ENCODE assay signal across 9 cellular contexts in the genomic region with DNA sequence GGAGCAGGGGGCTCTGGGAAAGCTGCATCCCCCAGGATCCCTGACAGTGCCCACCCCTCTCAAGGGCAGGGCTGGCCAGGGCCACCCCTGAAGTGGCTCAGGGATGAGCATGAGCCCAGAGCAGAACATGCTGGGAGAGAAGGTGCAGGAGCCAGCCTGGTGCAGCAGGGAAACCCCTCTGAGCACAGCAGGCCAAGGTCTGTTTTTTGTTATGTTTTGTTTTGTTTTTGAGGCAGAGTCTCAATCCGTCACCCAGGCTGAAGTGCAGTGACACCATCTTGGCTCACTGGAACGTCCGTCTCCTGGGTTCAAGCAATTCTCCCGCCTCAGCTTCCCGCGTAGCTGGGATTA. TPM values are rescaled to one million over a fixed set of nuclear protein-coding genes. Genes with fewer than 3 reads are reported as not detected.
DNase-seq lines count a peak whose midpoint lies in the region; ATAC-seq, FAIRE-seq and TF ChIP-seq lines count a peak whose summit lies in the region.
"Had no signal": no experiment of that assay in that cellular context is flagged by ENCODE, and none has a peak within 500 bp of the region (broad histone marks: within the 10 kb centered on the region; RNA-seq: fewer than 3 reads in every experiment).

No MANE protein-coding gene starts in this region.

- H3K4me3 ChIP-seq in SJCRH30 (peak overlapping the region; percentile 65), esophagus muscularis mucosa (peak overlapping the region; percentile 84 to 98 (median 94)), skeletal muscle tissue (ENCODE audit: low read length in 3 of 3) (peak overlapping the region; percentile 62 to 78 (median 78))

- no peaks in the 10 kb centered on the region for H3K27me3 ChIP-seq in SJCRH30
- peaks cover 0 to 23% (median 5%) of the 10 kb centered on the region in 4 donors for H3K27me3 ChIP-seq in esophagus muscularis mucosa
- peaks cover 10 to 14% (median 10%) of the 10 kb centered on the region in 3 donors for H3K27me3 ChIP-seq in skeletal muscle tissue (ENCODE audit: control insufficient read depth in 3 of 3, insufficient read depth in 3 of 3, low read length in 3 of 3)

- no peak for TF ChIP-seq CTCF in esophagus muscularis mucosa (IDR thresholded peaks at IDR 0.05)

- 84% methylated on average over 6 of the region's 6 CpGs for WGBS in esophagus muscularis mucosa

- intact Hi-C loops in esophagus muscularis mucosa (cut with DNase I): loop anchor here (10.0 kb wide), 1 partner anchor 231 kb away; the partner anchor contains the start of gene TUBGCP6

- peak overlapping the region; percentile 65 to 79 (median 73) for H3K9ac ChIP-seq in skeletal muscle tissue (ENCODE audit: low read depth in 1 of 3, low read length in 3 of 3)

- no peak overlapping the region for H3K27ac ChIP-seq in SJCRH30
- H3K27ac ChIP-seq in esophagus muscularis mucosa (replicated peaks in 1 of 4): peak overlapping the region; percentile 80 to 90 (median 88)
- no peak overlapping the region for H3K27ac ChIP-seq in skeletal muscle tissue (ENCODE audit: low read depth, low read length)

- TF ChIP-seq POLR2A in GM12891 (IDR thresholded peaks at IDR 0.05; ENCODE audit: low read depth, low read length) (no peak), esophagus muscularis mucosa (IDR thresholded peaks at IDR 0.05; ENCODE audit: low read depth) (no peak)

- ATAC-seq in GM19463 (IDR thresholded peaks at IDR 0.05; ENCODE audit: unreplicated experiment): no peak
- ATAC-seq in GM18858 (IDR thresholded peaks at IDR 0.05; ENCODE audit: unreplicated experiment): no peak

- H3K9me3 ChIP-seq in SJCRH30 (replicated peaks): no peaks in the 10 kb centered on the region
- no peaks in the 10 kb centered on the region for H3K9me3 ChIP-seq in esophagus muscularis mucosa
- H3K9me3 ChIP-seq in skeletal muscle tissue (ENCODE audit: control insufficient read depth in 3 of 3, low read length in 3 of 3): no peaks in the 10 kb centered on the region

- H3K4me1 ChIP-seq in SJCRH30 (peaks cover 25% of the 10 kb centered on the region), esophagus muscularis mucosa (peaks cover 37 to 46% (median 42%) of the 10 kb centered on the region in 4 donors), skeletal muscle tissue (ENCODE audit: control insufficient read depth in 3 of 3, insufficient read depth in 3 of 3, low read length in 3 of 3) (peaks cover 37 to 41% (median 40%) of the 10 kb centered on the region in 3 donors)

- no peak for TF ChIP-seq EP300 in esophagus muscularis mucosa (IDR thresholded peaks at IDR 0.05)

- no peak for DNase-seq in GM12891 (ENCODE audit: insufficient read length, low spot score)
- DNase-seq in SJCRH30: no peak
- no peak for DNase-seq in esophagus muscularis mucosa (ENCODE audit: extremely low spot score)
- DNase-seq in medulla oblongata (ENCODE audit: extremely low spot score): no peak
- DNase-seq in OCI-M1 (lab: John Stamatoyannopoulos, UW): no peak

- peaks cover 4% of the 10 kb centered on the region; the same call in 1 of the 2 replicates for H3K36me3 ChIP-seq in SJCRH30
- no peaks in the 10 kb centered on the region for H3K36me3 ChIP-seq in esophagus muscularis mucosa
- no peaks in the 10 kb centered on the region for H3K36me3 ChIP-seq in skeletal muscle tissue (ENCODE audit: control insufficient read depth in 3 of 3, insufficient read depth in 3 of 3, low read length in 3 of 3)

- FAIRE-seq in GM12891 (lab: Jason Lieb, UNC): peak; percentile 20
- FAIRE-seq: frontal cortex had no signal

TF ChIP-seq in GM12891, 5 proteins besides CTCF, POLR2A, EP300 and RAD21:
- TF ChIP-seq SPI1 (IDR thresholded peaks at IDR 0.05; ENCODE audit: low read depth, low read length) (no peak), POLR2AphosphoS5 (IDR thresholded peaks at IDR 0.05; ENCODE audit: low read depth, low read length) (no peak), TAF1 (IDR thresholded peaks at IDR 0.05; ENCODE audit: low read depth, low read length) (no peak), POU2F2 (IDR thresholded peaks at IDR 0.05; ENCODE audit: low read depth, low read length) (no peak)
TF ChIP-seq in GM12891: peak in this region for 0.

RNA-seq across cellular contexts. Expression of gene SBF1, which starts 0.8 kb away (rescaled TPM):
- polyA plus RNA-seq in GM12891 (2012; ENCODE audit: low read depth, missing spikeins): 24.0 TPM
- total RNA-seq in SJCRH30 (2014; rRNA removed; shearing (Covaris generic)): 90.2 and 100 TPM in 2 replicates
- total RNA-seq in esophagus muscularis mucosa (100 to 1,000 TPM in 2 of 4 donors, 10 to 100 TPM in 2; 56.1 to 121 (median 86.9) TPM), skeletal muscle tissue (30.8 TPM)

RNA-seq across cellular contexts. Expression of gene ADM2, which starts 5.7 kb away (rescaled TPM):
- polyA plus RNA-seq in GM12891 (2012; ENCODE audit: low read depth, missing spikeins): 0.36 TPM
- not detected in 2 replicates for total RNA-seq in SJCRH30 (2014; rRNA removed; shearing (Covaris generic))
- total RNA-seq in esophagus muscularis mucosa: under 1 TPM in 1 of 4 donors, not detected in 3; under 0.01 TPM
- total RNA-seq in skeletal muscle tissue: under 0.01 TPM
- total RNA-seq: frontal cortex had no signal

RNA-seq across cellular contexts. Expression of gene MIOX, which starts 11.0 kb away (rescaled TPM):
- not detected for polyA plus RNA-seq in GM12891 (2012; ENCODE audit: low read depth, missing spikeins)
- total RNA-seq in SJCRH30 (2014; rRNA removed; shearing (Covaris generic)): not detected in 2 replicates
- total RNA-seq in esophagus muscularis mucosa: not detected
- total RNA-seq in skeletal muscle tissue: not detected
- total RNA-seq: frontal cortex had no signal

RNA-seq across cellular contexts. Expression of gene LMF2, which starts 31.9 kb away (rescaled TPM):
- 29.2 TPM for polyA plus RNA-seq in GM12891 (2012; ENCODE audit: low read depth, missing spikeins)
- total RNA-seq in SJCRH30 (2014; rRNA removed; shearing (Covaris generic)): 39.2 and 48.8 TPM in 2 replicates
- 10 to 100 TPM; 34.9 to 67.1 (median 46.8) TPM for total RNA-seq in esophagus muscularis mucosa
- total RNA-seq in skeletal muscle tissue: 12.5 TPM

RNA-seq across cellular contexts. Expression of gene NCAPH2, which starts 32.4 kb away (rescaled TPM):
- 46.7 TPM for polyA plus RNA-seq in GM12891 (2012; ENCODE audit: low read depth, missing spikeins)
- total RNA-seq in SJCRH30 (2014; rRNA removed; shearing (Covaris generic)): 87.0 and 94.2 TPM in 2 replicates
- total RNA-seq in esophagus muscularis mucosa: 10 to 100 TPM; 30.3 to 44.6 (median 41.7) TPM
- total RNA-seq in skeletal muscle tissue: 34.4 TPM

Comparison
In these comparisons a context has a peak if more than half of its experiments do, and no peak if none do; other contexts are left out.
1. H3K27ac ChIP-seq: peak in esophagus muscularis mucosa (4 of 4); none in SJCRH30 (single experiment) and skeletal muscle tissue (single experiment).
2. Peak in every context shown above with its lines, with median percentiles within 50 percentile points of each other: H3K4me3 ChIP-seq.